Comparison of ENCODE assay signal across 27 cellular contexts in genomic region chr15:67358812-67359211, GRCh38.
DNase-seq lines count a peak whose midpoint lies in the region; ATAC-seq, FAIRE-seq and TF ChIP-seq lines count a peak whose summit lies in the region.
"Had no signal": no experiment of that assay in that cellular context is flagged by ENCODE, and none has a peak within 500 bp of the region (broad histone marks: within the 10 kb centered on the region; RNA-seq: fewer than 3 reads in every experiment).

No MANE protein-coding gene starts in this region.

- CTCF ChIA-PET in HepG2 (lab: Yijun Ruan, JAX; ENCODE audit: low intra/inter-chr PET ratio, low total read pairs) = no interaction called here
- CTCF ChIA-PET in CD8-positive, alpha-beta T cell (lab: Charles Lee) = no interaction called here

- peak; percentile 68 for ATAC-seq in HepG2
- peak; percentile 95 to 97 (median 96) for ATAC-seq in pancreas
- ATAC-seq in CD8-positive, alpha-beta T cell = no peak
- no peak for ATAC-seq in GM19467 (IDR thresholded peaks at IDR 0.05; ENCODE audit: unreplicated experiment)
- ATAC-seq: activated CD8-positive, alpha-beta T cell treated with anti-CD3 and anti-CD28 coated beads, Interleukin-2, amount 10 ng/mL, durations not matched to agents 7 days and 5 days; gastrocnemius medialis; right cardiac atrium had no signal

- H3K27ac ChIP-seq in HepG2 (ENCODE audit: extremely low read length, insufficient read depth, low read length) (no peak overlapping the region), pancreas (peak overlapping the region; percentile 68 to 87 (median 82))
- H3K27ac ChIP-seq in CD8-positive, alpha-beta T cell (ENCODE audit: low read depth, low read length) = no peak overlapping the region
- H3K27ac ChIP-seq: ascending aorta, gastrocnemius medialis, hepatocyte, parathyroid adenoma, tibial nerve had no signal

- POLR2A ChIA-PET in HepG2 (lab: Yijun Ruan, JAX) = no interaction called here
- POLR2A ChIA-PET in CD8-positive, alpha-beta T cell (lab: Charles Lee) = no interaction called here

- H3K4me3 Mint-ChIP-seq in CD8-positive, alpha-beta T cell = no peak overlapping the region
- H3K4me3 Mint-ChIP-seq: activated CD8-positive, alpha-beta T cell treated with anti-CD3 and anti-CD28 coated beads, Interleukin-2, amount 10 ng/mL, durations not matched to agents 7 days and 5 days; activated naive CD8-positive, alpha-beta T cell treated with anti-CD3 and anti-CD28 coated beads for 36 hours; dendritic cell treated with granulocyte-macrophage colony-stimulating factor and Interleukin-4, amounts not matched to agents 40 ng/mL and 50 ng/mL, for 4 days had no signal

- intact Hi-C loops in HepG2 (cut with micrococcal nuclease; ENCODE audit: unreplicated experiment) = no loop called here
- intact Hi-C loops in pancreas (cut with DNase I) = no loop called here
- intact Hi-C loops in CD8-positive, alpha-beta T cell (cut with DNase I, micrococcal nuclease) = loop anchor here in 1 of 2 experiments (10.0 kb wide), 1 partner anchor 2004 kb away; no protein-coding TSS in a partner anchor

- no peaks in the 10 kb centered on the region for H3K4me1 Mint-ChIP-seq in CD8-positive, alpha-beta T cell (ENCODE audit: low read depth)
- H3K4me1 Mint-ChIP-seq: activated naive CD8-positive, alpha-beta T cell treated with anti-CD3 and anti-CD28 coated beads for 36 hours had no signal

- H3K4me3 ChIP-seq in HepG2 (replicated peaks in 1 of 3; ENCODE audit: insufficient read depth in 1 of 3, low read depth in 2 of 3, low read length in 3 of 3) (no peak overlapping the region), pancreas (no peak overlapping the region)
- H3K4me3 ChIP-seq in CD8-positive, alpha-beta T cell (ENCODE audit: low read depth, low read length) = no peak overlapping the region
- H3K4me3 ChIP-seq: ascending aorta, gastrocnemius medialis, hepatocyte, tibial nerve had no signal

- no peak for TF ChIP-seq EP300 in HepG2 (IDR thresholded peaks at IDR 0.05; ENCODE audit: low read depth in 2 of 2, low read length in 2 of 2)
- no peak for TF ChIP-seq EP300 in HepG2 (CRISPR knock-in tag; IDR thresholded peaks at IDR 0.05; ENCODE audit: borderline replicate concordance)

- TF ChIP-seq CTCF in HepG2 (CRISPR knock-in tag; IDR thresholded peaks at IDR 0.05) (no peak), pancreas (IDR thresholded peaks at IDR 0.05) (no peak)
- TF ChIP-seq CTCF in CD8-positive, alpha-beta T cell (IDR thresholded peaks at IDR 0.05) = no peak

- TF ChIP-seq RAD21 in HepG2 (CRISPR knock-in tag; IDR thresholded peaks at IDR 0.05) = no peak

- H4K20me1 ChIP-seq in HepG2 (ENCODE audit: insufficient read depth, low read length) = no peaks in the 10 kb centered on the region

- H3K27me3 Mint-ChIP-seq in CD8-positive, alpha-beta T cell (ENCODE audit: low read depth) = no peaks in the 10 kb centered on the region
- H3K27me3 Mint-ChIP-seq: activated naive CD8-positive, alpha-beta T cell treated with anti-CD3 and anti-CD28 coated beads for 36 hours; dendritic cell treated with granulocyte-macrophage colony-stimulating factor and Interleukin-4, amounts not matched to agents 40 ng/mL and 50 ng/mL, for 4 days had no signal

- no TSS peak for BruUV-seq in HepG2 (replicated peaks; lab: Mats Ljungman, UMichigan)

- H3K27ac Mint-ChIP-seq in CD8-positive, alpha-beta T cell = no peak overlapping the region
- H3K27ac Mint-ChIP-seq: activated CD8-positive, alpha-beta T cell treated with anti-CD3 and anti-CD28 coated beads, Interleukin-2, amount 10 ng/mL, durations not matched to agents 7 days and 5 days; activated naive CD8-positive, alpha-beta T cell treated with anti-CD3 and anti-CD28 coated beads for 36 hours; dendritic cell treated with granulocyte-macrophage colony-stimulating factor and Interleukin-4, amounts not matched to agents 40 ng/mL and 50 ng/mL, for 4 days had no signal

- 23% methylated on average over 3 of the region's 3 CpGs for WGBS in HepG2 (ENCODE audit: low lambda C conversion rate)
- WGBS in pancreas, 2 donors = 26 to 33% methylated on average over 3 of the region's 3 CpGs

- H3K36me3 ChIP-seq in HepG2 (replicated peaks in 1 of 2; ENCODE audit: control insufficient read depth in 1 of 2, insufficient read depth in 2 of 2, low read length in 2 of 2) (no peaks in the 10 kb centered on the region), pancreas (no peaks in the 10 kb centered on the region)
- no peaks in the 10 kb centered on the region for H3K36me3 ChIP-seq in CD8-positive, alpha-beta T cell (ENCODE audit: insufficient read depth, low read length)
- H3K36me3 ChIP-seq: ascending aorta, BE2C, gastrocnemius medialis, tibial nerve had no signal

- FAIRE-seq in HepG2 (lab: Jason Lieb, UNC) (no peak), pancreas (lab: Jason Lieb, UNC) (no peak)

- in situ Hi-C loops in HepG2 (cut with HindIII; ENCODE audit: extremely low pct_ligation_motif_present, low pct_unique_long_range_greater_than_20kb) = no loop called here

- no peak overlapping the region for H2AFZ ChIP-seq in HepG2 (ENCODE audit: low read length)
- H2AFZ ChIP-seq: hepatocyte, parathyroid adenoma had no signal

- no peak for TF ChIP-seq POLR2A in HepG2 (IDR thresholded peaks at IDR 0.05; ENCODE audit: insufficient read depth in 1 of 2, low read depth in 2 of 2, low read length in 2 of 2)

- no peaks in the 10 kb centered on the region for H3K36me3 Mint-ChIP-seq in CD8-positive, alpha-beta T cell
- H3K36me3 Mint-ChIP-seq: activated naive CD8-positive, alpha-beta T cell treated with anti-CD3 and anti-CD28 coated beads for 36 hours had no signal

- no peaks in the 10 kb centered on the region for H3K27me3 ChIP-seq in HepG2 (ENCODE audit: control insufficient read depth in 1 of 2, insufficient read depth in 2 of 2, low read length in 2 of 2)
- H3K27me3 ChIP-seq in pancreas = no peaks in the 10 kb centered on the region
- H3K27me3 ChIP-seq in CD8-positive, alpha-beta T cell (ENCODE audit: insufficient read depth, low read length) = no peaks in the 10 kb centered on the region
- H3K27me3 ChIP-seq: ascending aorta, BE2C, gastrocnemius medialis, hepatocyte, tibial nerve had no signal

- peak; percentile 10 for DNase-seq in NCI-H2227 (lab: John Stamatoyannopoulos, UW; ENCODE audit: unreplicated experiment)
- no peak for DNase-seq in NCI-H2227 treated with DMSO at 0.1 percent for 48 hours (lab: John Stamatoyannopoulos, UW)
- peak; percentile 3 for DNase-seq in NCI-H774 (lab: John Stamatoyannopoulos, UW)
- DNase-seq in HepG2 (ENCODE audit: low spot score) = peak; percentile 20
- peak in 4 of 6 donors; percentile 64 to 87 (median 80) for DNase-seq in pancreas
- no peak for DNase-seq in activated T-cell treated with anti-CD3 and anti-CD28 coated beads, Interleukin-2, amount 50 U/mL, for 1 hour
- no peak for DNase-seq in CD8-positive, alpha-beta T cell
- DNase-seq: activated CD8-positive, alpha-beta T cell treated with anti-CD3 and anti-CD28 coated beads, Interleukin-2, amount 10 ng/mL, durations not matched to agents 7 days and 5 days; activated effector memory CD4-positive, alpha-beta T cell treated with Interleukin-2 at 50 U/mL for 16 hours; activated naive CD8-positive, alpha-beta T cell treated with anti-CD3 and anti-CD28 coated beads for 36 hours; BE2C; central memory CD4-positive, alpha-beta T cell; gastrocnemius medialis; H7; IMR-90; mesenchymal stem cell; NCI-H1105; NCI-H2029 treated with DMSO at 0.1 percent for 48 hours; right cardiac atrium; stimulated activated CD4-positive, alpha-beta T cell treated with anti-CD3 and anti-CD28 coated beads, Interleukin-2, amount 100 ng/mL, for 48 hours; T-helper 1 cell had no signal

- peak overlapping the region; percentile 55 for H3K4me2 ChIP-seq in HepG2 (ENCODE audit: low read depth, low read length)

- H3K4me1 ChIP-seq in HepG2 (ENCODE audit: insufficient read depth, low read length) (peaks cover 21% of the 10 kb centered on the region), pancreas (peaks cover 5 to 21% (median 15%) of the 10 kb centered on the region in 3 donors)
- H3K4me1 ChIP-seq in CD8-positive, alpha-beta T cell (ENCODE audit: insufficient read depth, low read length) = no peaks in the 10 kb centered on the region
- H3K4me1 ChIP-seq: ascending aorta, BE2C, gastrocnemius medialis, parathyroid adenoma, tibial nerve had no signal

- no peak overlapping the region for H3K9ac ChIP-seq in HepG2 (ENCODE audit: insufficient read depth, low read depth, low read length)
- H3K9ac ChIP-seq: parathyroid adenoma had no signal

- peaks cover 1% of the 10 kb centered on the region for H3K9me3 Mint-ChIP-seq in CD8-positive, alpha-beta T cell
- H3K9me3 Mint-ChIP-seq: activated naive CD8-positive, alpha-beta T cell treated with anti-CD3 and anti-CD28 coated beads for 36 hours; dendritic cell treated with granulocyte-macrophage colony-stimulating factor and Interleukin-4, amounts not matched to agents 40 ng/mL and 50 ng/mL, for 4 days had no signal

- H3K79me2 ChIP-seq in HepG2 (ENCODE audit: insufficient read depth, low read length) = no peaks in the 10 kb centered on the region
- H3K79me2 ChIP-seq: hepatocyte, parathyroid adenoma had no signal

- H3K9me3 ChIP-seq in HepG2 (ENCODE audit: low read length) (no peaks in the 10 kb centered on the region), pancreas (no peaks in the 10 kb centered on the region)
- no peaks in the 10 kb centered on the region for H3K9me3 ChIP-seq in CD8-positive, alpha-beta T cell (ENCODE audit: low read length)
- H3K9me3 ChIP-seq: BE2C, gastrocnemius medialis, tibial nerve had no signal

TF ChIP-seq in HepG2, 621 proteins besides CTCF, POLR2A, EP300 and RAD21 (continues in another document):
- TF ChIP-seq ZFYVE20 (CRISPR knock-in tag; IDR thresholded peaks at IDR 0.05; ENCODE audit: borderline replicate concordance, low read depth) (no peak), KDM2A (CRISPR knock-in tag; IDR thresholded peaks at IDR 0.05; ENCODE audit: borderline replicate concordance, low read depth) (no peak), RFX1 (IDR thresholded peaks at IDR 0.05) (peak; percentile 58; the same call in 1 of the 2 replicates), USF2 (IDR thresholded peaks at IDR 0.05; ENCODE audit: low read depth, low read length) (no peak; the same call in 1 of the 2 replicates), USF2 (CRISPR knock-in tag; IDR thresholded peaks at IDR 0.05; ENCODE audit: borderline replicate concordance) (peak; percentile 40; the same call in 1 of the 2 replicates)

Comparison
In these comparisons a context has a peak if more than half of its experiments do, and no peak if none do; other contexts are left out.
1. DNase-seq: peak in NCI-H2227 (single experiment), NCI-H774 (single experiment), HepG2 (single experiment) and pancreas (4 of 6); none in NCI-H2227 treated with DMSO at 0.1 percent for 48 hours (single experiment), activated T-cell treated with anti-CD3 and anti-CD28 coated beads, Interleukin-2, amount 50 U/mL, for 1 hour (single experiment) and CD8-positive, alpha-beta T cell (0 of 7).
2. ATAC-seq: peak in HepG2 (single experiment) and pancreas (4 of 4); none in CD8-positive, alpha-beta T cell (single experiment) and GM19467 (single experiment).
3. H3K27ac ChIP-seq: peak in pancreas (4 of 4); none in HepG2 (single experiment) and CD8-positive, alpha-beta T cell (single experiment).